16 cellular contexts compared by ENCODE assay signal in the genomic region with DNA sequence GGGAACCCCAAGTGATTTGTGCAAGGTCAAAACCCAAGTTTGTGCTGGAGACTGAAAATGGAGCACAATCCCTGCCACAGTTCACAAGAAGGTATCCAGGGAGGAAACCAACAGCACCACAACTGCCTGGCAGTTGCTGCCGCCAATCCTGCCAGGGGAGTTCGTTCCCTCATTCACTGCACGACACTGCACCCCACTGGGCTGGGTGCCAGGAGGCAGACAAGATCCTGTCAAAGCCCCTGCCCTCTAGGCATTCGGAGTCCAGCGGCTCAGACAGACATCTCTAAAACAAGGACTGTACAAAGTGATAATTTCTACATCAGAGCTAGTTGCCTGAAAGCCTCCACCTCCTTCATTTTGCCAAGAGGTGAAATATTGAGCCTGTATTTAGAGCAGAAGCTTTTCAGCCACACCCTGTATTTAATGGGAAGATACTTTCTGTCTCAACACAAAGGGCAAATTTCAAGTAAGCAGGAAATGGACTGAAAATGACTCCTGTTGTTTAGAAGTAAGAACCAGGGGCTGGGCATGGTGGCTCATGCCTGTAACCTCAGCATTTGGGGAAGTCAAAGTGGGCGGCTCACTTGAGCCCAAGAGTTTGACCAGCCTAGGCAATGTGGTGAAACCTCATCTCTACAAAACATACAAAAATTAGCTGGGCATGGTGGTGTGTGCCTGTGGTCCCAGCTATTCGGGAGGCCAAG.
A peak's percentile ranks its signal among the peaks of the same experiment; 100 is the strongest.
DNase-seq lines count a peak whose midpoint lies in the region; ATAC-seq and TF ChIP-seq lines count a peak whose summit lies in the region.
"Had no signal": no experiment of that assay in that cellular context is flagged by ENCODE, and none has a peak within 500 bp of the region (broad histone marks: within the 10 kb centered on the region; RNA-seq: fewer than 3 reads in every experiment).

No MANE protein-coding gene starts in this region.

- 56 to 86% methylated on average over 1 to 7 of the region's 7 CpGs for WGBS in transverse colon (ENCODE audit: low coverage in 1 of 2), 2 donors
- 63 to 76% (median 69%) methylated on average over 7 of the region's 7 CpGs for WGBS in spleen, 5 donors

- H3K36me3 ChIP-seq in transverse colon, result no peaks in the 10 kb centered on the region
- no peaks in the 10 kb centered on the region for H3K36me3 ChIP-seq in spleen
- H3K36me3 ChIP-seq: MG63, thyroid gland had no signal

- H3K27me3 ChIP-seq in foreskin keratinocyte (no peaks in the 10 kb centered on the region), transverse colon (no peaks in the 10 kb centered on the region), spleen (replicated peaks in 1 of 7) (peaks cover 0 to 23% (median 0%) of the 10 kb centered on the region in 7 donors)
- H3K27me3 ChIP-seq: MG63, thyroid gland had no signal

- TF ChIP-seq POLR2A in transverse colon (IDR thresholded peaks at IDR 0.05) (no peak), spleen (IDR thresholded peaks at IDR 0.05) (no peak)

- no peak for TF ChIP-seq EP300 in transverse colon (IDR thresholded peaks at IDR 0.05; ENCODE audit: low read depth)

- no peak overlapping the region for H3K27ac ChIP-seq in foreskin keratinocyte
- no peak overlapping the region for H3K27ac ChIP-seq in transverse colon
- no peak overlapping the region for H3K27ac ChIP-seq in spleen
- H3K27ac ChIP-seq: thyroid gland had no signal

- no peak for TF ChIP-seq CTCF in foreskin keratinocyte (conservative IDR thresholded peaks at IDR 0.05)
- TF ChIP-seq CTCF in transverse colon (IDR thresholded peaks at IDR 0.05), result no peak
- TF ChIP-seq CTCF in spleen (IDR thresholded peaks at IDR 0.05 in 8 of 11, conservative IDR thresholded peaks at IDR 0.05 in 3 of 11), result no peak

- DNase-seq in NCI-H2227 (lab: John Stamatoyannopoulos, UW; ENCODE audit: unreplicated experiment) (peak; percentile 24), NCI-H2227 treated with DMSO at 0.1 percent for 48 hours (lab: John Stamatoyannopoulos, UW) (no peak), NCI-H748 (lab: John Stamatoyannopoulos, UW; ENCODE audit: unreplicated experiment) (peak; percentile 49), foreskin keratinocyte (no peak), transverse colon (peak; percentile 13), spleen (no peak)
- no peak for DNase-seq in stimulated activated CD4-positive, alpha-beta T cell treated with anti-CD3 and anti-CD28 coated beads, Interleukin-4, amount 100 ng/mL, for 1 hour
- DNase-seq: activated CD4-positive, alpha-beta T cell treated with anti-CD3 and anti-CD28 coated beads, Interleukin-2, amount 50 U/mL, for 4 hours; activated T-cell treated with anti-CD3 and anti-CD28 coated beads, Interleukin-2, amount 50 U/mL, for 72 hours; effector CD8-positive, alpha-beta T cell; GDM1; islet precursor cell; MG63; thyroid gland had no signal

- H3K9me3 ChIP-seq in transverse colon, result no peaks in the 10 kb centered on the region
- H3K9me3 ChIP-seq in spleen, result no peaks in the 10 kb centered on the region
- H3K9me3 ChIP-seq: MG63, thyroid gland had no signal

- ATAC-seq in foreskin keratinocyte, result peak; percentile 34
- ATAC-seq in HG03097 (IDR thresholded peaks at IDR 0.05; ENCODE audit: low FRiP score, unreplicated experiment), result no peak
- ATAC-seq: activated T-cell treated with anti-CD3 and anti-CD28 coated beads, Interleukin-2, amount 50 U/mL, for 72 hours; GM23338 had no signal

- in situ Hi-C loops in transverse colon (cut with MboI; ENCODE audit: low pct_ligation_motif_present in 1 of 4, low pct_unique_long_range_greater_than_20kb in 1 of 4, low sequenced_read_pairs in 3 of 4), result no loop called here

- intact Hi-C loops in transverse colon (cut with DNase I; ENCODE audit: low total_unique reads) (no loop called here), spleen (cut with DNase I; ENCODE audit: low total_unique reads) (no loop called here)

- no peak overlapping the region for H3K4me3 ChIP-seq in transverse colon
- H3K4me3 ChIP-seq in spleen, result no peak overlapping the region
- H3K4me3 ChIP-seq: GM23338, MG63, thyroid gland had no signal

- H3K4me1 ChIP-seq in foreskin keratinocyte (no peaks in the 10 kb centered on the region), transverse colon (peaks cover 0 to 5% (median 0%) of the 10 kb centered on the region in 4 donors), spleen (no peaks in the 10 kb centered on the region)

Comparison
In these comparisons a context has a peak if more than half of its experiments do, and no peak if none do; other contexts are left out.
1. DNase-seq: peak in NCI-H2227 (single experiment), NCI-H748 (single experiment) and transverse colon (single experiment); none in NCI-H2227 treated with DMSO at 0.1 percent for 48 hours (single experiment), foreskin keratinocyte (0 of 2), spleen (single experiment) and stimulated activated CD4-positive, alpha-beta T cell treated with anti-CD3 and anti-CD28 coated beads, Interleukin-4, amount 100 ng/mL, for 1 hour (single experiment).